Comparison of ENCODE assay signal across 27 cellular contexts in the genomic region with DNA sequence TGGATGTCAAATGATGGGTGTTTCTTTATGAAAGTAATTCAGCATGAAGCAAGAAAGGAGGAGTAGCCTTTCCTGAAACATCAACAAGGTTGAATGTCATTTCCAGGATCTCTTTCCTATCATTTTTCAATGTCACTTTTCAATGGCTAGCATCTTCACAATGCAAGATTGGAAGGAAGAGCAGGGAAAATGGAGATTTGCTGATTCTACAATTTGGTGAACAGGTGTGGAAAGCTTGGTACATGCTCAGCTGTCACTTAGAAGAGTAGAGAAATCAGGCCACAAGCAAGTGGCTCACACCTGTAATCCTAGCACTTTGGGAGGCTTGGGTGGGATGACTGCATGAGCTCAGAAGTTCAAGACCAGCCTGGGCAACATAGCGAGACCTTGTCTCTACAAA.
"Had no signal": no experiment of that assay in that cellular context is flagged by ENCODE, and none has a peak within 500 bp of the region (broad histone marks: within the 10 kb centered on the region; RNA-seq: fewer than 3 reads in every experiment).

No MANE protein-coding gene starts in this region.

- DNase-seq: stimulated activated CD4-positive, alpha-beta T cell treated with anti-CD3 and anti-CD28 coated beads, Interleukin-2, amount 100 ng/mL, for 48 hours; stimulated activated CD4-positive, alpha-beta T cell treated with anti-CD3 and anti-CD28 coated beads, Interleukin-4, amount 100 ng/mL, for 1 hour; stimulated activated CD4-positive, alpha-beta T cell treated with anti-CD3 and anti-CD28 coated beads, Interleukin-4, amount 100 ng/mL, for 24 hours; stimulated activated CD4-positive, alpha-beta T cell treated with anti-CD3 and anti-CD28 coated beads, Interleukin-4, amount 100 ng/mL, for 4 hours; stimulated activated CD8-positive, alpha-beta memory T cell treated with anti-CD3 and anti-CD28 coated beads, Interleukin-4, amount 100 ng/mL, for 48 hours; stimulated activated naive B cell treated with anti-CD40 and anti-IgM and Interleukin-4, amounts not matched to agents 10 μg/mL and 1 μg/mL and 100 μg/mL, for 72 hours; stimulated activated naive CD4-positive, alpha-beta T cell; stimulated activated naive CD4-positive, alpha-beta T cell treated with Interleukin-2 at 50 U/mL for 16 hours; stimulated activated naive CD8-positive, alpha-beta T cell treated with anti-CD3 and anti-CD28 coated beads, Interleukin-15, amount 100 ng/mL, for 72 hours; stimulated activated naive CD8-positive, alpha-beta T cell treated with anti-CD3 and anti-CD28 coated beads, Interleukin-15, Interleukin-2, amounts not matched to agents 100 U/mL and 50 U/mL, for 24 hours; stomach; substantia nigra; testis; thyroid gland; tibial artery; transverse colon; trophoblast cell; upper lobe of left lung; upper lobe of right lung; uterus had no signal

- H3K4me3 ChIP-seq: stomach, suprapubic skin, testis, thoracic aorta, thyroid gland, tibial artery, tibial nerve, transverse colon, upper lobe of left lung, upper lobe of right lung, uterus, vagina had no signal

- H3K9me3 ChIP-seq: stomach, suprapubic skin, testis, thoracic aorta, thyroid gland, tibial artery, tibial nerve, transverse colon, upper lobe of left lung, upper lobe of right lung, uterus, vagina had no signal

- H3K27ac ChIP-seq: stomach, suprapubic skin, testis, thoracic aorta, thyroid gland, tibial artery, tibial nerve, transverse colon, upper lobe of left lung, upper lobe of right lung, uterus, vagina had no signal

- H3K4me1 ChIP-seq: stomach, suprapubic skin, testis, thyroid gland, tibial artery, tibial nerve, transverse colon, upper lobe of left lung, upper lobe of right lung, uterus, vagina had no signal

- ATAC-seq: stimulated activated effector memory CD8-positive, alpha-beta T cell treated with anti-CD3 and anti-CD28 coated beads, Interleukin-12 subunit alpha, Interleukin-12 subunit beta, amount 100 ng/mL, for 72 hours; stimulated activated memory B cell treated with anti-CD40 and anti-IgM and Interleukin-4, amounts not matched to agents 10 μg/mL and 1 μg/mL and 100 μg/mL, for 72 hours; stimulated activated naive B cell treated with anti-CD40 and anti-IgM and Interleukin-4, amounts not matched to agents 10 μg/mL and 1 μg/mL and 100 μg/mL, for 72 hours; stimulated activated naive CD8-positive, alpha-beta T cell treated with anti-CD3 and anti-CD28 coated beads, Interleukin-15, amount 100 ng/mL, for 72 hours; stimulated activated naive CD8-positive, alpha-beta T cell treated with anti-CD3 and anti-CD28 coated beads, Interleukin-15, Interleukin-2, amounts not matched to agents 100 U/mL and 50 U/mL, for 24 hours; upper lobe of right lung had no signal

- FAIRE-seq: urothelium cell line had no signal

- H3K36me3 ChIP-seq: stomach, suprapubic skin, thoracic aorta, thyroid gland, tibial artery, tibial nerve, transverse colon, upper lobe of left lung, upper lobe of right lung, uterus, vagina had no signal

- H3K27me3 ChIP-seq: stomach, suprapubic skin, testis, thyroid gland, tibial artery, tibial nerve, transverse colon, upper lobe of left lung, upper lobe of right lung, uterus, vagina had no signal
